Comparison of ENCODE assay signal across 23 cellular contexts in genomic region chr1:158103860-158104522, GRCh38.
"Had no signal": no experiment of that assay in that cellular context is flagged by ENCODE, and none has a peak within 500 bp of the region (broad histone marks: within the 10 kb centered on the region; RNA-seq: fewer than 3 reads in every experiment).

No MANE protein-coding gene starts in this region.

- H3K36me3 Mint-ChIP-seq: brain; immature natural killer cell; natural killer cell; stimulated activated memory B cell treated with anti-CD40 and anti-IgM and Interleukin-4, amounts not matched to agents 10 μg/mL and 1 μg/mL and 100 μg/mL, for 72 hours had no signal

- H3K4me3 Mint-ChIP-seq: activated naive CD4-positive, alpha-beta T cell treated with anti-CD3 and anti-CD28 coated beads for 36 hours; activated naive CD8-positive, alpha-beta T cell treated with anti-CD3 and anti-CD28 coated beads, Interleukin-2, amount 50 U/mL, for 24 hours; activated T-cell treated with anti-CD3 and anti-CD28 coated beads, Interleukin-2, amount 50 U/mL, for 4 hours; brain; immature natural killer cell; natural killer cell; stimulated activated memory B cell treated with anti-CD40 and anti-IgM and Interleukin-4, amounts not matched to agents 10 μg/mL and 1 μg/mL and 100 μg/mL, for 72 hours had no signal

- H3K4me1 Mint-ChIP-seq: immature natural killer cell; natural killer cell; stimulated activated memory B cell treated with anti-CD40 and anti-IgM and Interleukin-4, amounts not matched to agents 10 μg/mL and 1 μg/mL and 100 μg/mL, for 72 hours had no signal

- H3K27ac Mint-ChIP-seq: activated naive CD4-positive, alpha-beta T cell treated with anti-CD3 and anti-CD28 coated beads for 36 hours; activated naive CD8-positive, alpha-beta T cell treated with anti-CD3 and anti-CD28 coated beads, Interleukin-2, amount 50 U/mL, for 24 hours; immature natural killer cell; natural killer cell; stimulated activated memory B cell treated with anti-CD40 and anti-IgM and Interleukin-4, amounts not matched to agents 10 μg/mL and 1 μg/mL and 100 μg/mL, for 72 hours had no signal

- H3K9me3 Mint-ChIP-seq: activated naive CD4-positive, alpha-beta T cell treated with anti-CD3 and anti-CD28 coated beads for 36 hours; activated naive CD8-positive, alpha-beta T cell treated with anti-CD3 and anti-CD28 coated beads, Interleukin-2, amount 50 U/mL, for 24 hours; activated T-cell treated with anti-CD3 and anti-CD28 coated beads, Interleukin-2, amount 50 U/mL, for 4 hours; brain; immature natural killer cell; natural killer cell had no signal

- H3K9me3 ChIP-seq: testis, upper lobe of right lung had no signal

- FAIRE-seq: colon had no signal

- DNase-seq: activated CD4-positive, alpha-beta T cell treated with anti-CD3 and anti-CD28 coated beads for 48 hours; activated CD4-positive, CD25-positive, alpha-beta regulatory T cell; activated CD8-positive, alpha-beta memory T cell treated with anti-CD3 and anti-CD28 coated beads, Interleukin-2, amount 50 U/mL, for 4 hours; activated naive CD4-positive, alpha-beta T cell treated with anti-CD3 and anti-CD28 coated beads for 36 hours; activated naive CD8-positive, alpha-beta T cell treated with anti-CD3 and anti-CD28 coated beads, Interleukin-2, amount 50 U/mL, for 24 hours; activated T-cell treated with anti-CD3 and anti-CD28 coated beads, Interleukin-2, amount 50 U/mL, for 4 hours; anterior cingulate cortex; caudate nucleus; foreskin keratinocyte; glutamatergic neuron; hypothalamus; immature natural killer cell; natural killer cell; occipital lobe; posterior cingulate gyrus; retina; spleen; stimulated activated CD4-positive, alpha-beta T cell treated with anti-CD3 and anti-CD28 coated beads, Interleukin-4, amount 100 ng/mL, for 4 hours; testis; upper lobe of right lung had no signal

- H3K27ac ChIP-seq: foreskin keratinocyte, spleen, testis, upper lobe of right lung had no signal

- H3K27me3 ChIP-seq: spleen, testis, upper lobe of right lung had no signal

- H3K4me1 ChIP-seq: testis, upper lobe of right lung had no signal

- ATAC-seq: activated naive CD8-positive, alpha-beta T cell treated with anti-CD3 and anti-CD28 coated beads, Interleukin-2, amount 50 U/mL, for 24 hours; activated T-cell treated with anti-CD3 and anti-CD28 coated beads, Interleukin-2, amount 50 U/mL, for 4 hours; foreskin keratinocyte; natural killer cell; stimulated activated memory B cell treated with anti-CD40 and anti-IgM and Interleukin-4, amounts not matched to agents 10 μg/mL and 1 μg/mL and 100 μg/mL, for 72 hours; upper lobe of right lung had no signal

- H3K4me3 ChIP-seq: spleen, testis, upper lobe of right lung had no signal

- H3K27me3 Mint-ChIP-seq: activated naive CD8-positive, alpha-beta T cell treated with anti-CD3 and anti-CD28 coated beads, Interleukin-2, amount 50 U/mL, for 24 hours; brain had no signal

- H3K36me3 ChIP-seq: spleen, upper lobe of right lung had no signal
